8 cellular contexts compared by ENCODE assay signal in genomic region chr11:62645660-62645933, GRCh38. TPM values are rescaled to one million over a fixed set of nuclear protein-coding genes. Genes with fewer than 3 reads are reported as not detected.
DNase-seq lines count a peak whose midpoint lies in the region; ATAC-seq, FAIRE-seq and TF ChIP-seq lines count a peak whose summit lies in the region.

No MANE protein-coding gene starts in this region.

- H3K4me3 Mint-ChIP-seq in Calu3 (ENCODE audit: low read depth, unreplicated experiment): peak overlapping the region; percentile 93

- peak overlapping the region; percentile 67 for H3K4me2 ChIP-seq in OCI-LY1 (ENCODE audit: low read length)
- peak overlapping the region; percentile 78 to 81 for H3K4me2 ChIP-seq in H1 (ENCODE audit: insufficient read depth in 1 of 2, low read depth in 2 of 2, low read length in 2 of 2)
- H3K4me2 ChIP-seq in neuronal stem cell (ENCODE audit: insufficient read depth, low read length, poor library complexity, severe bottlenecking): peak overlapping the region; percentile 90

- no peaks in the 10 kb centered on the region for H3K4me1 Mint-ChIP-seq in Calu3 (ENCODE audit: low read depth, unreplicated experiment)

- BruUV-seq in Calu3 (replicated peaks; lab: Mats Ljungman, UMichigan): no TSS peak

- H3K79me1 ChIP-seq in H1 (ENCODE audit: low read depth, low read length) (peaks cover 10% of the 10 kb centered on the region), neuronal stem cell (ENCODE audit: low read depth, low read length) (peaks cover 11% of the 10 kb centered on the region)

- FAIRE-seq in H1 (lab: Jason Lieb, UNC): no peak

- H3K79me2 ChIP-seq in OCI-LY1 (ENCODE audit: insufficient read depth, low read length): peaks cover 36% of the 10 kb centered on the region
- peaks cover 7 to 44% of the 10 kb centered on the region in 2 experiments for H3K79me2 ChIP-seq in H1 (ENCODE audit: control insufficient read depth in 1 of 2, insufficient read depth in 2 of 2, low read length in 2 of 2)

- peak overlapping the region; percentile 91 for H3K27ac Mint-ChIP-seq in Calu3 (ENCODE audit: unreplicated experiment)

- ATAC-seq in HG02610 (IDR thresholded peaks at IDR 0.05; ENCODE audit: unreplicated experiment): no peak
- ATAC-seq in GM21786 (IDR thresholded peaks at IDR 0.05; ENCODE audit: unreplicated experiment): no peak

- H3K56ac ChIP-seq in H1 (replicated peaks; ENCODE audit: insufficient read length, low read depth, low read length): no peak overlapping the region

- intact Hi-C loops in Calu3 (cut with micrococcal nuclease; ENCODE audit: unreplicated experiment): no loop called here

- DNase-seq in Calu3 (no peak), H1 (ENCODE audit: low read depth in 1 of 2, low spot score in 2 of 2) (no peak), neuronal stem cell (ENCODE audit: low spot score) (no peak), inferior parietal cortex (ENCODE audit: extremely low spot score) (no peak), SKM-1 (lab: John Stamatoyannopoulos, UW; ENCODE audit: unreplicated experiment) (no peak)

- no peaks in the 10 kb centered on the region for H3K27me3 Mint-ChIP-seq in Calu3 (ENCODE audit: unreplicated experiment)

- H3K27me3 ChIP-seq in OCI-LY1 (ENCODE audit: insufficient read depth, low read length) (no peaks in the 10 kb centered on the region), H1 (replicated peaks in 1 of 4; ENCODE audit: control insufficient read depth in 3 of 4, extremely low read depth in 1 of 4, insufficient read depth in 3 of 4, low read length in 3 of 4) (no peaks in the 10 kb centered on the region), neuronal stem cell (ENCODE audit: control insufficient read depth in 3 of 3, insufficient read depth in 3 of 3, low read depth in 1 of 3, low read length in 3 of 3) (no peaks in the 10 kb centered on the region)

- H4K8ac ChIP-seq in H1 (ENCODE audit: extremely low read depth, insufficient read depth, low read length) (peak overlapping the region; percentile 98; the same call in 1 of the 2 replicates), neuronal stem cell (ENCODE audit: low read depth, low read length) (no peak overlapping the region)

- no peak overlapping the region for H3K23ac ChIP-seq in H1 (ENCODE audit: insufficient read length)
- H3K23ac ChIP-seq in neuronal stem cell (ENCODE audit: low read depth, low read length, poor library complexity): no peak overlapping the region

- H2BK5ac ChIP-seq in H1 (ENCODE audit: low read depth, low read length): peak overlapping the region; percentile 79
- H2BK5ac ChIP-seq in neuronal stem cell (ENCODE audit: low read length): peak overlapping the region; percentile 97

- TF ChIP-seq EP300 in H1 (IDR thresholded peaks at IDR 0.05; ENCODE audit: borderline replicate concordance in 1 of 2, low read depth in 2 of 2, low read length in 2 of 2): no peak

- peaks cover 55% of the 10 kb centered on the region for H3K36me3 ChIP-seq in OCI-LY1 (ENCODE audit: insufficient read depth, low read length)
- peaks cover 0 to 28% (median 7%) of the 10 kb centered on the region in 4 experiments; a peak in 6 of 8 replicates for H3K36me3 ChIP-seq in H1 (ENCODE audit: control insufficient read depth in 2 of 4, insufficient read depth in 4 of 4, low read length in 3 of 4)
- H3K36me3 ChIP-seq in neuronal stem cell (replicated peaks in 1 of 2; ENCODE audit: control insufficient read depth in 2 of 2, insufficient read depth in 2 of 2, low read length in 2 of 2): peaks cover 27 to 71% of the 10 kb centered on the region in 2 donors

- H2BK120ac ChIP-seq in H1 (replicated peaks; ENCODE audit: low read depth, low read length) (no peak overlapping the region), neuronal stem cell (ENCODE audit: low read depth, low read length) (no peak overlapping the region)

- H3F3A ChIP-seq in OCI-LY1 (ENCODE audit: insufficient read depth, low read length): no peaks in the 10 kb centered on the region

- peak overlapping the region; percentile 89 for H4K91ac ChIP-seq in H1 (replicated peaks; ENCODE audit: insufficient read length, low read length)
- no peak overlapping the region for H4K91ac ChIP-seq in neuronal stem cell (ENCODE audit: low read depth, low read length, poor library complexity)

- no peak overlapping the region; the same call in 1 of the 2 replicates for H3K18ac ChIP-seq in H1 (ENCODE audit: extremely low read depth, low read length)
- H3K18ac ChIP-seq in neuronal stem cell (ENCODE audit: low read length): no peak overlapping the region

- H3K9ac ChIP-seq in OCI-LY1 (ENCODE audit: low read length) (peak overlapping the region; percentile 86), H1 (replicated peaks in 1 of 4; ENCODE audit: extremely low read depth in 1 of 4, low read depth in 3 of 4, low read length in 3 of 4) (peak overlapping the region; percentile 76 to 97 (median 94)), neuronal stem cell (ENCODE audit: low read depth, low read length, poor library complexity) (peak overlapping the region; percentile 78)

- CTCF ChIA-PET in Calu3 (lab: Charles Lee) (interaction anchor here (0.9 to 1.1 kb wide), 3 partner anchors 24 to 54 kb away, joined by 3 to 4 read pairs (median 3); partner anchors contain the start of genes B3GAT3 and TUT1), H1 (lab: Charles Lee; ENCODE audit: partially characterized antibody) (interaction anchor here (0.6 to 1.4 kb wide), 7 partner anchors 9 to 1289 kb away, joined by 3 to 12 read pairs (median 3); partner anchors contain the start of genes C11orf98 and CSKMT)

- H3K9me3 Mint-ChIP-seq in Calu3 (ENCODE audit: low read depth, unreplicated experiment): no peaks in the 10 kb centered on the region

- H2BK12ac ChIP-seq in H1 (ENCODE audit: low read depth, low read length) (0 out of 2 replicates have a peak overlapping the region, but pooled peaks have one; percentile 2), neuronal stem cell (ENCODE audit: low read length) (no peak overlapping the region)

- H2BK15ac ChIP-seq in H1 (ENCODE audit: low read length): no peak overlapping the region
- no peak overlapping the region for H2BK15ac ChIP-seq in neuronal stem cell (ENCODE audit: low read length)

- TF ChIP-seq CTCF in Calu3 (IDR thresholded peaks at IDR 0.05; ENCODE audit: unreplicated experiment): no peak
- no peak for TF ChIP-seq CTCF in OCI-LY1 (IDR thresholded peaks at IDR 0.05; ENCODE audit: low read length)
- no peak for TF ChIP-seq CTCF in H1 (IDR thresholded peaks at IDR 0.05; ENCODE audit: control extremely low read depth in 1 of 3, insufficient read depth in 1 of 3, low read depth in 1 of 3, low read length in 3 of 3)

- H3K23me2 ChIP-seq in H1 (ENCODE audit: low read depth, low read length): peaks cover 5% of the 10 kb centered on the region; the same call in 1 of the 2 replicates

- H3K27ac ChIP-seq in OCI-LY1 (ENCODE audit: low read depth, low read length, poor library complexity, severe bottlenecking) (peak overlapping the region; percentile 74), H1 (ENCODE audit: low read depth, low read length) (peak overlapping the region; percentile 90; the same call in 1 of the 2 replicates), neuronal stem cell (replicated peaks; ENCODE audit: low read length) (peak overlapping the region; percentile 75)

- H3K14ac ChIP-seq in H1 (ENCODE audit: insufficient read length): no peak overlapping the region
- no peak overlapping the region for H3K14ac ChIP-seq in neuronal stem cell (ENCODE audit: low read length)

- WGBS in H1 (ENCODE audit: extremely low coverage in 1 of 2, insufficient coverage in 1 of 2, insufficient read length in 1 of 2, insufficient replicate concordance in 2 of 2, low coverage in 1 of 2, low lambda C conversion rate in 2 of 2, missing lambda C conversion rate in 1 of 2), 2 experiments: 48% methylated on average over 9 of the region's 9 CpGs; no CpG with 5 or more reads in 1 of the 2 experiments
- no CpG with 5 or more reads among the region's 9 CpGs for WGBS in neuronal stem cell (ENCODE audit: extremely low coverage in 2 of 2, insufficient read length in 2 of 2, insufficient replicate concordance in 1 of 2), 2 donors

- H4K20me1 ChIP-seq in OCI-LY1 (ENCODE audit: insufficient read depth, low read length) (no peaks in the 10 kb centered on the region), H1 (replicated peaks in 1 of 2; ENCODE audit: control insufficient read depth in 1 of 2, insufficient read depth in 2 of 2, low read length in 2 of 2) (peaks cover 3 to 18% of the 10 kb centered on the region in 2 experiments)

- H3K4me3 ChIP-seq in OCI-LY1 (ENCODE audit: low read depth, low read length, poor library complexity, severe bottlenecking) (peak overlapping the region; percentile 91), H1 (ENCODE audit: extremely low read depth in 1 of 4, insufficient read depth in 2 of 4, low read depth in 3 of 4, low read length in 4 of 4) (peak overlapping the region; percentile 71 to 99 (median 90)), neuronal stem cell (ENCODE audit: low read length in 2 of 2) (peak overlapping the region; percentile 90 to 91)

- H3K9me3 ChIP-seq in OCI-LY1 (ENCODE audit: low read length) (no peaks in the 10 kb centered on the region), H1 (ENCODE audit: insufficient read depth in 2 of 2, low read depth in 1 of 2, low read length in 1 of 2) (no peaks in the 10 kb centered on the region), neuronal stem cell (replicated peaks in 1 of 2; ENCODE audit: control insufficient read depth in 2 of 2, insufficient read depth in 1 of 2, low read depth in 1 of 2, low read length in 2 of 2) (no peaks in the 10 kb centered on the region)

- peaks cover 55% of the 10 kb centered on the region for H3K36me3 Mint-ChIP-seq in Calu3 (ENCODE audit: insufficient read depth, unreplicated experiment)

- H2BK20ac ChIP-seq in H1 (ENCODE audit: low read length): no peak overlapping the region

- H2AK5ac ChIP-seq in H1 (ENCODE audit: low read depth, low read length): no peak overlapping the region
- no peak overlapping the region for H2AK5ac ChIP-seq in neuronal stem cell (ENCODE audit: low read depth, low read length)

- no peak for TF ChIP-seq POLR2A in H1 (IDR thresholded peaks at IDR 0.05; ENCODE audit: control extremely low read depth in 1 of 2, low read depth in 2 of 2, low read length in 2 of 2)

- POLR2A ChIA-PET in H1 (lab: Charles Lee; ENCODE audit: partially characterized antibody): interaction anchor here (0.5 to 50.4 kb wide), 15 partner anchors 8 to 196 kb away, joined by 3 to 2041 read pairs (median 6); partner anchors contain the start of genes B3GAT3, BSCL2, C11orf98 and CSKMT

- peak overlapping the region; percentile 53 for H4K5ac ChIP-seq in H1 (ENCODE audit: insufficient read length, low read depth, low read length)

- H3K4me1 ChIP-seq in OCI-LY1 (ENCODE audit: insufficient read depth, low read length, severe bottlenecking) (peaks cover 21% of the 10 kb centered on the region), H1 (replicated peaks in 1 of 4; ENCODE audit: control insufficient read depth in 3 of 4, insufficient read depth in 4 of 4, low read length in 3 of 4) (no peaks in the 10 kb centered on the region; a peak in 2 of 7 replicates), neuronal stem cell (ENCODE audit: control insufficient read depth in 2 of 2, insufficient read depth in 1 of 2, low read depth in 1 of 2, low read length in 2 of 2) (peaks cover 4% of the 10 kb centered on the region in 2 donors)

- no peaks in the 10 kb centered on the region for H3K9me2 ChIP-seq in OCI-LY1 (ENCODE audit: low read depth, low read length)

- H2AFZ ChIP-seq in OCI-LY1 (ENCODE audit: low read length): no peak overlapping the region
- H2AFZ ChIP-seq in H1 (ENCODE audit: low read length): no peak overlapping the region
- H2AFZ ChIP-seq in neuronal stem cell (ENCODE audit: low read length): peak overlapping the region; percentile 92

- no peak for TF ChIP-seq RAD21 in H1 (IDR thresholded peaks at IDR 0.05 in 1 of 2, conservative IDR thresholded peaks at IDR 0.05 in 1 of 2; ENCODE audit: low read depth in 2 of 2, low read length in 2 of 2)

- peak overlapping the region; percentile 92 for H3K4ac ChIP-seq in H1 (replicated peaks; ENCODE audit: insufficient read length, low read depth, low read length)
- no peak overlapping the region for H3K4ac ChIP-seq in neuronal stem cell (ENCODE audit: low read length)

RNA-seq across cellular contexts. Expression of gene GANAB, which starts 0.8 kb away (rescaled TPM):
- total RNA-seq in Calu3 (2022): 356 and 377 TPM in 2 replicates
- 326 and 330 TPM in 2 replicates for total RNA-seq in H1 (2021; fragmentation: NEBNext Ultra II Directional; extraction: Animal tissue kit (Norgen Biotek cat#: 25700))
- 289 and 297 TPM in 2 replicates for polyA plus RNA-seq in H1 (2011; rRNA removed)
- polyA plus RNA-seq in H1 (2011; cell fraction: cytosol; rRNA removed): 275 TPM
- polyA plus RNA-seq in H1 (2011; cell fraction: nucleus; rRNA removed): 508 TPM
- 262 to 319 TPM (median 285 TPM) in 4 replicates for polyA plus RNA-seq in H1 (2012, experiment 1 of 2)
- polyA plus RNA-seq in H1 (2012, experiment 2 of 2): 291 TPM
- polyA plus RNA-seq in H1 (2013, experiment 1 of 2): 382 TPM
- polyA plus RNA-seq in H1 (2013, experiment 2 of 2): 320 TPM
- polyA minus RNA-seq in H1 (2011; rRNA and poly(A)+ RNA removed): 365 and 405 TPM in 2 replicates
- polyA minus RNA-seq in H1 (2011; cell fraction: cytosol; rRNA and poly(A)+ RNA removed): 182 TPM
- polyA minus RNA-seq in H1 (2011; cell fraction: nucleus; rRNA and poly(A)+ RNA removed): 152 TPM
- polyA plus RNA-seq in neuronal stem cell (2013, experiment 1 of 2): 114 TPM
- polyA plus RNA-seq in neuronal stem cell (2013, experiment 2 of 2): 110 TPM

RNA-seq across cellular contexts. Expression of gene INTS5, which starts 7.5 kb away (rescaled TPM):
- 21.4 and 26.0 TPM in 2 replicates for total RNA-seq in Calu3 (2022)
- 29.3 and 30.1 TPM in 2 replicates for total RNA-seq in H1 (2021; fragmentation: NEBNext Ultra II Directional; extraction: Animal tissue kit (Norgen Biotek cat#: 25700))
- polyA plus RNA-seq in H1 (2011; rRNA removed): 23.6 and 30.3 TPM in 2 replicates
- 16.9 TPM for polyA plus RNA-seq in H1 (2011; cell fraction: cytosol; rRNA removed)
- polyA plus RNA-seq in H1 (2011; cell fraction: nucleus; rRNA removed): 24.8 TPM
- 15.9 to 24.0 TPM (median 21.7 TPM) in 4 replicates for polyA plus RNA-seq in H1 (2012, experiment 1 of 2)
- polyA plus RNA-seq in H1 (2012, experiment 2 of 2): 29.0 TPM
- polyA plus RNA-seq in H1 (2013, experiment 1 of 2): 14.1 TPM
- 14.2 TPM for polyA plus RNA-seq in H1 (2013, experiment 2 of 2)
- polyA minus RNA-seq in H1 (2011; rRNA and poly(A)+ RNA removed): 36.5 and 47.3 TPM in 2 replicates
- polyA minus RNA-seq in H1 (2011; cell fraction: cytosol; rRNA and poly(A)+ RNA removed): 15.9 TPM
- 24.9 TPM for polyA minus RNA-seq in H1 (2011; cell fraction: nucleus; rRNA and poly(A)+ RNA removed)
- 8.4 TPM for polyA plus RNA-seq in neuronal stem cell (2013, experiment 1 of 2)
- polyA plus RNA-seq in neuronal stem cell (2013, experiment 2 of 2): 8.5 TPM

RNA-seq across cellular contexts. Expression of gene C11orf98, which starts 19.4 kb away (rescaled TPM):
- 61.7 and 67.4 TPM in 2 replicates for total RNA-seq in Calu3 (2022)
- 171 and 173 TPM in 2 replicates for total RNA-seq in H1 (2021; fragmentation: NEBNext Ultra II Directional; extraction: Animal tissue kit (Norgen Biotek cat#: 25700))
- 68.0 and 72.1 TPM in 2 replicates for polyA plus RNA-seq in H1 (2011; rRNA removed)
- polyA plus RNA-seq in H1 (2011; cell fraction: cytosol; rRNA removed): 154 TPM
- polyA plus RNA-seq in H1 (2011; cell fraction: nucleus; rRNA removed): 107 TPM
- 146 to 196 TPM (median 168 TPM) in 4 replicates for polyA plus RNA-seq in H1 (2012, experiment 1 of 2)
- polyA plus RNA-seq in H1 (2012, experiment 2 of 2): 164 TPM
- 226 TPM for polyA plus RNA-seq in H1 (2013, experiment 1 of 2)
- polyA plus RNA-seq in H1 (2013, experiment 2 of 2): 250 TPM
- polyA minus RNA-seq in H1 (2011; rRNA and poly(A)+ RNA removed): 14.8 and 17.1 TPM in 2 replicates
- 16.8 TPM for polyA minus RNA-seq in H1 (2011; cell fraction: cytosol; rRNA and poly(A)+ RNA removed)
- 28.0 TPM for polyA minus RNA-seq in H1 (2011; cell fraction: nucleus; rRNA and poly(A)+ RNA removed)
- polyA plus RNA-seq in neuronal stem cell (2013, experiment 1 of 2): 116 TPM
- polyA plus RNA-seq in neuronal stem cell (2013, experiment 2 of 2): 111 TPM

RNA-seq across cellular contexts. Expression of gene CSKMT, which starts 19.5 kb away (rescaled TPM):
- total RNA-seq in Calu3 (2022): 17.7 and 23.1 TPM in 2 replicates
- 66.1 and 67.8 TPM in 2 replicates for total RNA-seq in H1 (2021; fragmentation: NEBNext Ultra II Directional; extraction: Animal tissue kit (Norgen Biotek cat#: 25700))
- 12.0 and 26.4 TPM in 2 replicates for polyA plus RNA-seq in H1 (2011; rRNA removed)
- polyA plus RNA-seq in H1 (2011; cell fraction: cytosol; rRNA removed): 12.8 TPM
- 35.7 TPM for polyA plus RNA-seq in H1 (2011; cell fraction: nucleus; rRNA removed)
- polyA plus RNA-seq in H1 (2012, experiment 1 of 2): 14.9 to 28.1 TPM (median 21.4 TPM) in 4 replicates
- 33.4 TPM for polyA plus RNA-seq in H1 (2012, experiment 2 of 2)
- 56.6 TPM for polyA plus RNA-seq in H1 (2013, experiment 1 of 2)
- polyA plus RNA-seq in H1 (2013, experiment 2 of 2): 55.3 TPM
- 24.5 and 50.1 TPM in 2 replicates for polyA minus RNA-seq in H1 (2011; rRNA and poly(A)+ RNA removed)
- polyA minus RNA-seq in H1 (2011; cell fraction: cytosol; rRNA and poly(A)+ RNA removed): 118 TPM
- polyA minus RNA-seq in H1 (2011; cell fraction: nucleus; rRNA and poly(A)+ RNA removed): 195 TPM
- polyA plus RNA-seq in neuronal stem cell (2013, experiment 1 of 2): 18.5 TPM
- 17.0 TPM for polyA plus RNA-seq in neuronal stem cell (2013, experiment 2 of 2)

RNA-seq across cellular contexts. Expression of gene B3GAT3, which starts 23.8 kb away (rescaled TPM):
- total RNA-seq in Calu3 (2022): 31.5 and 32.7 TPM in 2 replicates
- total RNA-seq in H1 (2021; fragmentation: NEBNext Ultra II Directional; extraction: Animal tissue kit (Norgen Biotek cat#: 25700)): 28.0 and 34.5 TPM in 2 replicates
- polyA plus RNA-seq in H1 (2011; rRNA removed): 39.0 and 57.7 TPM in 2 replicates
- polyA plus RNA-seq in H1 (2011; cell fraction: cytosol; rRNA removed): 47.9 TPM
- polyA plus RNA-seq in H1 (2011; cell fraction: nucleus; rRNA removed): 132 TPM
- 19.8 to 36.5 TPM (median 35.3 TPM) in 4 replicates for polyA plus RNA-seq in H1 (2012, experiment 1 of 2)
- polyA plus RNA-seq in H1 (2012, experiment 2 of 2): 22.3 TPM
- polyA plus RNA-seq in H1 (2013, experiment 1 of 2): 20.2 TPM
- 20.9 TPM for polyA plus RNA-seq in H1 (2013, experiment 2 of 2)
- 6.2 and 8.5 TPM in 2 replicates for polyA minus RNA-seq in H1 (2011; rRNA and poly(A)+ RNA removed)
- 13.8 TPM for polyA minus RNA-seq in H1 (2011; cell fraction: cytosol; rRNA and poly(A)+ RNA removed)
- 11.2 TPM for polyA minus RNA-seq in H1 (2011; cell fraction: nucleus; rRNA and poly(A)+ RNA removed)
- polyA plus RNA-seq in neuronal stem cell (2013, experiment 1 of 2): 30.5 TPM
- polyA plus RNA-seq in neuronal stem cell (2013, experiment 2 of 2): 30.4 TPM
